12 cellular contexts compared by ENCODE assay signal in the genomic region with DNA sequence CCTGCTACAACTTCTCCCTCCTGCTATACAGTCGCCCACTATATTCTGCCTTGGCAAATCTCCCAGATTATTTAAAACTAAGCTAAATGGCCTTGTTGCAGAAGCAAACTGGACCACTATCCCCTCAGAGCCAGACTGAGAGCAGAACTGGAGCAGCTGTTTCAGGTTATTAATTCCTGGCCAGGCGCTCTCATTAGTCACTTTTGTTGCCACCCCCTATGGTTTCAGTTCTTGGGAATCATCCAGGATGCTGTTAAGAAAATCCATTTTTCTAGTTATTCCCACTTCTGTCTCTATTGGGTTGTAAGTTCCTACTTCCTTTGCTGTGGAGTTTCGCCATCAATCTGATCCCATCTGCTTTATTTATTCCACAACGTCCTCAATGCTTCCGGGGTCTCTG. TPM values are rescaled to one million over a fixed set of nuclear protein-coding genes. Genes with fewer than 3 reads are reported as not detected.
DNase-seq lines count a peak whose midpoint lies in the region; ATAC-seq, FAIRE-seq and TF ChIP-seq lines count a peak whose summit lies in the region.
"Had no signal": no experiment of that assay in that cellular context is flagged by ENCODE, and none has a peak within 500 bp of the region (broad histone marks: within the 10 kb centered on the region; RNA-seq: fewer than 3 reads in every experiment).

No MANE protein-coding gene starts in this region.

- no peak for TF ChIP-seq RAD21 in IMR-90 (IDR thresholded peaks at IDR 0.05; ENCODE audit: low read length)

- no peak overlapping the region for H3K4me3 Mint-ChIP-seq in activated T-helper 17 cell treated with anti-CD3 and anti-CD28 coated beads, Interleukin-2, amount 50 U/mL, for 72 hours
- H3K4me3 Mint-ChIP-seq: activated T-helper 1 cell treated with anti-CD3 and anti-CD28 coated beads, Interleukin-12 subunit alpha, Interleukin-12 subunit beta, Interleukin-2, Interleukin-4 antibody, amounts not matched to agents 30 ng/mL and 10 ng/mL and 1 ng/mL, durations not matched to agents 14 hours and 24 hours and 36 hours; GM23338 had no signal

- H3K79me2 ChIP-seq in keratinocyte (ENCODE audit: control insufficient read depth, insufficient read depth, low read length), result peaks cover 77% of the 10 kb centered on the region

- peak; percentile 82 for DNase-seq in AG20443 (ENCODE audit: low spot score)
- peak; percentile 76 for DNase-seq in IMR-90
- peak; percentile 90 for DNase-seq in astrocyte of the cerebellum (ENCODE audit: low read depth)
- no peak for DNase-seq in keratinocyte (ENCODE audit: low read depth, low spot score)
- no peak for DNase-seq in activated CD4-positive, alpha-beta T cell treated with anti-CD3 and anti-CD28 coated beads, Interleukin-2, amount 50 U/mL, for 1 hour
- no peak for DNase-seq in GOT3 (lab: John Stamatoyannopoulos, UW)
- DNase-seq: occipital lobe had no signal

- no peak overlapping the region for H3K18ac ChIP-seq in IMR-90 (ENCODE audit: low read depth, low read length)

- peak; percentile 37 for ATAC-seq in IMR-90 (ENCODE audit: low read depth)
- ATAC-seq in GM18907 (IDR thresholded peaks at IDR 0.05; ENCODE audit: unreplicated experiment), result no peak
- ATAC-seq in activated T-helper 17 cell treated with anti-CD3 and anti-CD28 coated beads, Interleukin-2, amount 50 U/mL, for 72 hours (replicated peaks), result no peak
- ATAC-seq: GM23338 had no signal

- H3K4me1 ChIP-seq in IMR-90 (ENCODE audit: control insufficient read depth, insufficient read depth, low read length), result peaks cover 16% of the 10 kb centered on the region
- peaks cover 46% of the 10 kb centered on the region for H3K4me1 ChIP-seq in keratinocyte (ENCODE audit: control insufficient read depth, extremely low read depth, insufficient read depth, low read length)

- H3K4me3 ChIP-seq in IMR-90 (ENCODE audit: insufficient read depth, low read depth, low read length) (no peak overlapping the region), astrocyte of the cerebellum (ENCODE audit: low read depth, low read length) (no peak overlapping the region), keratinocyte (ENCODE audit: control insufficient read depth in 2 of 3, extremely low read depth in 1 of 3, insufficient read depth in 2 of 3, low read depth in 1 of 3, low read length in 3 of 3) (no peak overlapping the region)
- H3K4me3 ChIP-seq: GM23338 had no signal

- no peak overlapping the region for H2BK15ac ChIP-seq in IMR-90 (ENCODE audit: low read depth, low read length)

- H3K9me3 ChIP-seq in IMR-90 (ENCODE audit: control insufficient read depth, insufficient read depth, low read length) (no peaks in the 10 kb centered on the region), keratinocyte (ENCODE audit: control insufficient read depth, low read depth, low read length) (no peaks in the 10 kb centered on the region)

- H3K4ac ChIP-seq in IMR-90 (ENCODE audit: low read depth, low read length), result no peak overlapping the region

- peaks cover 23 to 49% of the 10 kb centered on the region in 2 experiments; a peak in 3 of 4 replicates for H3K79me1 ChIP-seq in IMR-90 (ENCODE audit: low read depth in 1 of 2, low read length in 2 of 2)

- H3K9me1 ChIP-seq in IMR-90 (ENCODE audit: insufficient read depth, low read length) (peaks cover 8% of the 10 kb centered on the region; the same call in 1 of the 2 replicates), keratinocyte (ENCODE audit: control insufficient read depth, extremely low read depth, insufficient read depth, low read length) (no peaks in the 10 kb centered on the region)

- no peak overlapping the region for H4K8ac ChIP-seq in IMR-90 (ENCODE audit: low read depth in 2 of 2, low read length in 2 of 2)

- POLR2A ChIA-PET in IMR-90 (lab: Charles Lee; ENCODE audit: unreplicated experiment), result interaction anchor here (0.6 kb wide), 1 partner anchor 297 kb away, joined by 3 read pairs; no protein-coding TSS in a partner anchor

- H2AK5ac ChIP-seq in IMR-90 (ENCODE audit: low read depth, low read length), result no peak overlapping the region

- no peak overlapping the region for H3K27ac Mint-ChIP-seq in activated T-helper 17 cell treated with anti-CD3 and anti-CD28 coated beads, Interleukin-2, amount 50 U/mL, for 72 hours
- H3K27ac Mint-ChIP-seq: activated T-helper 1 cell treated with anti-CD3 and anti-CD28 coated beads, Interleukin-12 subunit alpha, Interleukin-12 subunit beta, Interleukin-2, Interleukin-4 antibody, amounts not matched to agents 30 ng/mL and 10 ng/mL and 1 ng/mL, durations not matched to agents 14 hours and 24 hours and 36 hours; GM23338 had no signal

- no peak overlapping the region for H2BK20ac ChIP-seq in IMR-90 (ENCODE audit: low read depth, low read length)

- H3K27me3 ChIP-seq in IMR-90 (ENCODE audit: control insufficient read depth, insufficient read depth, low read length) (no peaks in the 10 kb centered on the region), keratinocyte (ENCODE audit: control insufficient read depth, extremely low read depth, insufficient read depth, low read length) (no peaks in the 10 kb centered on the region)

- FAIRE-seq in keratinocyte (lab: Jason Lieb, UNC), result peak; percentile 13

- no peak overlapping the region for H4K5ac ChIP-seq in IMR-90 (ENCODE audit: low read depth, low read length)

- no peak overlapping the region; the same call in 1 of the 2 replicates for H3K14ac ChIP-seq in IMR-90 (replicated peaks; ENCODE audit: low read depth, low read length)

- no peak overlapping the region for H2AFZ ChIP-seq in IMR-90 (replicated peaks; ENCODE audit: low read length, poor library complexity)
- H2AFZ ChIP-seq in keratinocyte (ENCODE audit: control insufficient read depth, low read length), result no peak overlapping the region
- H2AFZ ChIP-seq: GM23338 had no signal

- H3K27me3 Mint-ChIP-seq in activated T-helper 17 cell treated with anti-CD3 and anti-CD28 coated beads, Interleukin-2, amount 50 U/mL, for 72 hours, result no peaks in the 10 kb centered on the region

- H3K27ac ChIP-seq in IMR-90 (ENCODE audit: insufficient read depth, low read length) (no peak overlapping the region), keratinocyte (ENCODE audit: control insufficient read depth, insufficient read depth, low read length) (peak overlapping the region; percentile 95)
- H3K27ac ChIP-seq: VCaP had no signal

- peaks cover 35% of the 10 kb centered on the region for H4K20me1 ChIP-seq in IMR-90 (ENCODE audit: insufficient read depth, low read length)
- no peaks in the 10 kb centered on the region for H4K20me1 ChIP-seq in keratinocyte (ENCODE audit: control insufficient read depth, extremely low read depth, insufficient read depth, low read length)

- intact Hi-C loops in IMR-90 (cut with micrococcal nuclease), result no loop called here

- no peak overlapping the region for H4K91ac ChIP-seq in IMR-90 (ENCODE audit: insufficient read depth, low read depth, low read length)

- H2BK120ac ChIP-seq in IMR-90 (ENCODE audit: low read depth, low read length), result no peak overlapping the region

- no peaks in the 10 kb centered on the region for H3K9me3 Mint-ChIP-seq in activated T-helper 17 cell treated with anti-CD3 and anti-CD28 coated beads, Interleukin-2, amount 50 U/mL, for 72 hours
- H3K9me3 Mint-ChIP-seq: activated T-helper 1 cell treated with anti-CD3 and anti-CD28 coated beads, Interleukin-12 subunit alpha, Interleukin-12 subunit beta, Interleukin-2, Interleukin-4 antibody, amounts not matched to agents 30 ng/mL and 10 ng/mL and 1 ng/mL, durations not matched to agents 14 hours and 24 hours and 36 hours; GM23338 had no signal

- no peak overlapping the region for H3K56ac ChIP-seq in IMR-90 (ENCODE audit: extremely low read depth, insufficient read depth, low read length)

- H3K9ac ChIP-seq in IMR-90 (ENCODE audit: low read depth, low read length) (no peak overlapping the region), keratinocyte (ENCODE audit: control insufficient read depth, extremely low read depth, insufficient read depth, low read length) (no peak overlapping the region)

- CTCF ChIA-PET in IMR-90 (lab: Yijun Ruan, JAX), result no interaction called here

- no peak overlapping the region for H2BK5ac ChIP-seq in IMR-90 (ENCODE audit: low read depth, low read length, poor library complexity, severe bottlenecking)

- H2AK9ac ChIP-seq in IMR-90 (replicated peaks; ENCODE audit: low read depth, low read length, poor library complexity), result no peak overlapping the region

- in situ Hi-C loops in IMR-90 (cut with MboI; ENCODE audit: low sequenced_read_pairs), result no loop called here
- in situ Hi-C loops in astrocyte of the cerebellum (cut with HindIII; ENCODE audit: low sequenced_read_pairs), result no loop called here

- no peaks in the 10 kb centered on the region for H3K36me3 ChIP-seq in IMR-90 (ENCODE audit: control insufficient read depth, insufficient read depth, low read length)
- peaks cover 0 to 1% of the 10 kb centered on the region in 2 experiments for H3K36me3 ChIP-seq in keratinocyte (ENCODE audit: control insufficient read depth in 2 of 2, extremely low read depth in 1 of 2, insufficient read depth in 2 of 2, low read length in 2 of 2)

- H3K23ac ChIP-seq in IMR-90 (ENCODE audit: low read depth, low read length), result no peak overlapping the region

- dilution Hi-C loops in IMR-90 (cut with HindIII; ENCODE audit: low sequenced_read_pairs, unreplicated experiment) (no loop called here), keratinocyte (cut with MboI; ENCODE audit: extremely low pct_ligation_motif_present, low sequenced_read_pairs) (no loop called here)

- TF ChIP-seq CTCF in IMR-90 (conservative IDR thresholded peaks at IDR 0.05; ENCODE audit: low read depth, low read length) (no peak), astrocyte of the cerebellum (IDR thresholded peaks at IDR 0.05; ENCODE audit: low read depth, low read length, missing control alignments) (no peak), keratinocyte (optimal IDR thresholded peaks at IDR 0.05 in 1 of 3, IDR thresholded peaks at IDR 0.05 in 1 of 3, conservative IDR thresholded peaks at IDR 0.05 in 1 of 3; ENCODE audit: extremely low read depth in 1 of 3, insufficient read depth in 2 of 3, low read length in 3 of 3) (no peak)

- WGBS in IMR-90 (ENCODE audit: extremely low coverage in 2 of 2, insufficient read length in 1 of 2), 2 experiments, result 33% methylated on average over 1 of the region's 5 CpGs; no CpG with 5 or more reads in 1 of the 2 experiments

- H3K36me3 Mint-ChIP-seq in activated T-helper 17 cell treated with anti-CD3 and anti-CD28 coated beads, Interleukin-2, amount 50 U/mL, for 72 hours (ENCODE audit: low read depth), result no peaks in the 10 kb centered on the region

- no TSS peak for BruUV-seq in IMR-90 (replicated peaks; lab: Mats Ljungman, UMichigan)

- no peaks in the 10 kb centered on the region for H3K4me1 Mint-ChIP-seq in activated T-helper 17 cell treated with anti-CD3 and anti-CD28 coated beads, Interleukin-2, amount 50 U/mL, for 72 hours

- no peak for TF ChIP-seq POLR2A in IMR-90 (IDR thresholded peaks at IDR 0.05; ENCODE audit: low read depth, low read length)

- H3K4me2 ChIP-seq in IMR-90 (ENCODE audit: low read depth, low read length) (peak overlapping the region; percentile 37; the same call in 1 of the 2 replicates), keratinocyte (ENCODE audit: control insufficient read depth, extremely low read depth, insufficient read depth, low read depth, low read length) (no peak overlapping the region)
- H3K4me2 ChIP-seq: GM23338 had no signal

RNA-seq across cellular contexts. Expression of a gene that starts 30.1 kb away (rescaled TPM):
- 28.0 and 30.3 TPM in 2 replicates for total RNA-seq in IMR-90 (2012; rRNA removed)
- polyA plus RNA-seq in IMR-90 (2012; rRNA removed), result 17.1 and 20.1 TPM in 2 replicates
- polyA plus RNA-seq in IMR-90 (2012; cell fraction: cytosol; rRNA removed), result 5.5 and 14.0 TPM in 2 replicates
- polyA plus RNA-seq in IMR-90 (2012; cell fraction: nucleus; rRNA removed; ENCODE audit: low replicate concordance), result 8.6 and 50.7 TPM in 2 replicates
- polyA plus RNA-seq in keratinocyte, result 35.1 to 38.7 TPM (median 36.4 TPM) in 3 replicates
- 17.7 TPM for polyA plus RNA-seq in keratinocyte (2011; ENCODE audit: low read depth)
- 15.6 and 24.3 TPM in 2 replicates for polyA plus RNA-seq in keratinocyte (2011; cell fraction: cytosol; rRNA removed)
- 61.9 and 72.5 TPM in 2 replicates for polyA plus RNA-seq in keratinocyte (2011; cell fraction: nucleus; rRNA removed)
- 23.1 and 30.2 TPM in 2 replicates for polyA plus RNA-seq in keratinocyte (2012; ENCODE audit: low replicate concordance)
- 55.7 to 129 TPM (median 90.1 TPM) in 3 replicates for polyA minus RNA-seq in keratinocyte
- polyA minus RNA-seq in keratinocyte (2011; cell fraction: cytosol; rRNA and poly(A)+ RNA removed), result 31.3 TPM
- polyA minus RNA-seq in keratinocyte (2011; cell fraction: nucleus; rRNA and poly(A)+ RNA removed), result 75.0 and 117 TPM in 2 replicates
- total RNA-seq in activated T-helper 17 cell treated with anti-CD3 and anti-CD28 coated beads, Interleukin-2, amount 50 U/mL, for 72 hours, result 1 to 10 TPM in 1 of 2 donors, under 1 TPM in 1; 0.71 to 1.2 TPM

Comparison
In these comparisons a context has a peak if more than half of its experiments do, and no peak if none do; other contexts are left out.
1. DNase-seq: peak in AG20443 (single experiment), IMR-90 (single experiment) and astrocyte of the cerebellum (single experiment); none in keratinocyte (single experiment), activated CD4-positive, alpha-beta T cell treated with anti-CD3 and anti-CD28 coated beads, Interleukin-2, amount 50 U/mL, for 1 hour (single experiment) and GOT3 (single experiment).
2. RNA of a gene that starts 30.1 kb away (total RNA-seq): 28.0 to 30.3 TPM in IMR-90; 0.71 to 1.2 TPM in activated T-helper 17 cell treated with anti-CD3 and anti-CD28 coated beads, Interleukin-2, amount 50 U/mL, for 72 hours; every median in the first group is over 10 times any median in the second.